In genomic region chr2:74558284-74559230, GRCh38 we compare ENCODE assay signal across 26 cellular contexts. TPM values are rescaled to one million over a fixed set of nuclear protein-coding genes. Genes with fewer than 3 reads are reported as not detected.
DNase-seq lines count a peak whose midpoint lies in the region; TF ChIP-seq lines count a peak whose summit lies in the region.
"Had no signal": no experiment of that assay in that cellular context is flagged by ENCODE, and none has a peak within 500 bp of the region (broad histone marks: within the 10 kb centered on the region; RNA-seq: fewer than 3 reads in every experiment).

No MANE protein-coding gene starts in this region.

- TF ChIP-seq CTCF in HL-60 (IDR thresholded peaks at IDR 0.05; ENCODE audit: insufficient read depth, low read length): no peak
- no peak for TF ChIP-seq CTCF in endothelial cell (IDR thresholded peaks at IDR 0.05; ENCODE audit: unreplicated experiment)
- no peak for TF ChIP-seq CTCF in transverse colon (IDR thresholded peaks at IDR 0.05)
- no peak for TF ChIP-seq CTCF in glutamatergic neuron (IDR thresholded peaks at IDR 0.05; ENCODE audit: partially characterized antibody, unreplicated experiment)
- no peak for TF ChIP-seq CTCF in BE2C (IDR thresholded peaks at IDR 0.05; ENCODE audit: low read depth, low read length)

- TF ChIP-seq POLR2A in transverse colon (IDR thresholded peaks at IDR 0.05): no peak

- H3K9me3 Mint-ChIP-seq in endothelial cell (ENCODE audit: unreplicated experiment): no peaks in the 10 kb centered on the region
- peaks cover 8% of the 10 kb centered on the region for H3K9me3 Mint-ChIP-seq in glutamatergic neuron (ENCODE audit: unreplicated experiment)
- no peaks in the 10 kb centered on the region for H3K9me3 Mint-ChIP-seq in activated CD4-positive, alpha-beta memory T cell treated with anti-CD3 and anti-CD28 coated beads, Interleukin-2, amount 10 ng/mL, durations not matched to agents 7 days and 5 days
- H3K9me3 Mint-ChIP-seq: activated B cell treated with CpG ODN at 0.5 μM for 24 hours; activated naive CD4-positive, alpha-beta T cell treated with anti-CD3 and anti-CD28 coated beads, Interleukin-2, amount 50 U/mL, for 24 hours had no signal

- H3K27ac ChIP-seq in HL-60 (replicated peaks) (peak overlapping the region; percentile 52), transverse colon (peak overlapping the region; percentile 9 to 55 (median 22))
- H3K27ac ChIP-seq: C4-2B, cardiac muscle cell, lower lobe of right lung, upper lobe of right lung had no signal

- peak overlapping the region; percentile 57 for H3K27ac Mint-ChIP-seq in endothelial cell (ENCODE audit: unreplicated experiment)
- H3K27ac Mint-ChIP-seq in glutamatergic neuron (ENCODE audit: unreplicated experiment): no peak overlapping the region
- H3K27ac Mint-ChIP-seq in activated CD4-positive, alpha-beta memory T cell treated with anti-CD3 and anti-CD28 coated beads, Interleukin-2, amount 10 ng/mL, durations not matched to agents 7 days and 5 days: no peak overlapping the region
- H3K27ac Mint-ChIP-seq: activated B cell treated with CpG ODN at 0.5 μM for 24 hours; activated naive CD4-positive, alpha-beta T cell treated with anti-CD3 and anti-CD28 coated beads, Interleukin-2, amount 50 U/mL, for 24 hours had no signal

- CTCF ChIA-PET in activated CD4-positive, alpha-beta memory T cell treated with anti-CD3 and anti-CD28 coated beads, Interleukin-2, amount 10 ng/mL, durations not matched to agents 7 days and 5 days (lab: Charles Lee): interaction anchor here (3.3 kb wide), 1 partner anchor 28 kb away, joined by 12 read pairs; no protein-coding TSS in a partner anchor

- DNase-seq in NCI-H2196 (lab: John Stamatoyannopoulos, UW; ENCODE audit: unreplicated experiment) (peak; percentile 3), NCI-H2196 treated with DMSO at 0.1 percent for 48 hours (lab: John Stamatoyannopoulos, UW; ENCODE audit: unreplicated experiment) (no peak), HL-60 (ENCODE audit: low read depth in 1 of 2, low spot score in 1 of 2) (peak in 1 of 2 experiments; percentile 46), endothelial cell (ENCODE audit: low spot score) (no peak), transverse colon (no peak), glutamatergic neuron (no peak), BE2C (no peak)
- DNase-seq in activated CD4-positive, alpha-beta memory T cell treated with anti-CD3 and anti-CD28 coated beads, Interleukin-2, amount 10 ng/mL, durations not matched to agents 7 days and 5 days: no peak
- DNase-seq: ACHN, activated B cell treated with CpG ODN at 0.5 μM for 24 hours, aorta, dermis blood vessel endothelial cell, lower lobe of right lung, NCI-H1048, NCI-H2029, NCI-H446, OCI-M1, posterior cingulate gyrus, upper lobe of right lung had no signal

- intact Hi-C loops in transverse colon (cut with DNase I; ENCODE audit: low total_unique reads): no loop called here

- WGBS in transverse colon (ENCODE audit: low coverage in 1 of 2), 2 donors: 40 to 59% methylated on average over 4 to 7 of the region's 7 CpGs

- H3K36me3 ChIP-seq in transverse colon: no peaks in the 10 kb centered on the region
- H3K36me3 ChIP-seq in BE2C: no peaks in the 10 kb centered on the region
- H3K36me3 ChIP-seq: cardiac muscle cell, upper lobe of right lung had no signal

- H3K4me1 Mint-ChIP-seq in endothelial cell (ENCODE audit: unreplicated experiment): peaks cover 43% of the 10 kb centered on the region
- no peaks in the 10 kb centered on the region for H3K4me1 Mint-ChIP-seq in glutamatergic neuron (ENCODE audit: low read depth, unreplicated experiment)
- H3K4me1 Mint-ChIP-seq in activated CD4-positive, alpha-beta memory T cell treated with anti-CD3 and anti-CD28 coated beads, Interleukin-2, amount 10 ng/mL, durations not matched to agents 7 days and 5 days: peaks cover 37% of the 10 kb centered on the region

- POLR2A ChIA-PET in activated CD4-positive, alpha-beta memory T cell treated with anti-CD3 and anti-CD28 coated beads, Interleukin-2, amount 10 ng/mL, durations not matched to agents 7 days and 5 days (lab: Charles Lee): interaction anchor here (0.7 to 2.4 kb wide), 4 partner anchors 9 to 77 kb away, joined by 3 to 9 read pairs (median 4); no protein-coding TSS in a partner anchor

- H3K4me1 ChIP-seq in transverse colon (peaks cover 4 to 30% (median 19%) of the 10 kb centered on the region in 4 donors), BE2C (no peaks in the 10 kb centered on the region)

- H3K36me3 Mint-ChIP-seq in endothelial cell (ENCODE audit: low read depth, unreplicated experiment): no peaks in the 10 kb centered on the region
- H3K36me3 Mint-ChIP-seq in glutamatergic neuron (ENCODE audit: unreplicated experiment): no peaks in the 10 kb centered on the region
- H3K36me3 Mint-ChIP-seq in activated CD4-positive, alpha-beta memory T cell treated with anti-CD3 and anti-CD28 coated beads, Interleukin-2, amount 10 ng/mL, durations not matched to agents 7 days and 5 days (ENCODE audit: low read depth): peaks cover 15% of the 10 kb centered on the region
- H3K36me3 Mint-ChIP-seq: activated naive CD4-positive, alpha-beta T cell treated with anti-CD3 and anti-CD28 coated beads, Interleukin-2, amount 50 U/mL, for 24 hours had no signal

- in situ Hi-C loops in transverse colon (cut with MboI; ENCODE audit: low pct_ligation_motif_present in 1 of 4, low pct_unique_long_range_greater_than_20kb in 1 of 4, low sequenced_read_pairs in 3 of 4): no loop called here

- H3K27me3 ChIP-seq in HL-60 (ENCODE audit: insufficient read depth, poor library complexity, severe bottlenecking) (no peaks in the 10 kb centered on the region), transverse colon (no peaks in the 10 kb centered on the region), BE2C (no peaks in the 10 kb centered on the region)
- H3K27me3 ChIP-seq: upper lobe of right lung had no signal

- H3K4me3 Mint-ChIP-seq in endothelial cell (ENCODE audit: unreplicated experiment) (no peak overlapping the region), glutamatergic neuron (ENCODE audit: unreplicated experiment) (no peak overlapping the region)
- no peak overlapping the region for H3K4me3 Mint-ChIP-seq in activated CD4-positive, alpha-beta memory T cell treated with anti-CD3 and anti-CD28 coated beads, Interleukin-2, amount 10 ng/mL, durations not matched to agents 7 days and 5 days
- H3K4me3 Mint-ChIP-seq: activated B cell treated with CpG ODN at 0.5 μM for 24 hours; activated naive CD4-positive, alpha-beta T cell treated with anti-CD3 and anti-CD28 coated beads, Interleukin-2, amount 50 U/mL, for 24 hours had no signal

- no peaks in the 10 kb centered on the region for H3K9me3 ChIP-seq in transverse colon
- H3K9me3 ChIP-seq in BE2C: no peaks in the 10 kb centered on the region
- H3K9me3 ChIP-seq: lower lobe of right lung, upper lobe of right lung had no signal

- no peak for TF ChIP-seq EP300 in transverse colon (IDR thresholded peaks at IDR 0.05; ENCODE audit: low read depth)

- H3K27me3 Mint-ChIP-seq in endothelial cell (ENCODE audit: unreplicated experiment): peaks cover 17% of the 10 kb centered on the region
- peaks cover 17% of the 10 kb centered on the region for H3K27me3 Mint-ChIP-seq in glutamatergic neuron (ENCODE audit: unreplicated experiment)
- H3K27me3 Mint-ChIP-seq in activated CD4-positive, alpha-beta memory T cell treated with anti-CD3 and anti-CD28 coated beads, Interleukin-2, amount 10 ng/mL, durations not matched to agents 7 days and 5 days: peaks cover 16% of the 10 kb centered on the region
- H3K27me3 Mint-ChIP-seq: activated B cell treated with CpG ODN at 0.5 μM for 24 hours had no signal

- H3K4me3 ChIP-seq in HL-60 (replicated peaks; ENCODE audit: insufficient read depth, low read length): no peak overlapping the region
- no peak overlapping the region for H3K4me3 ChIP-seq in transverse colon
- H3K4me3 ChIP-seq in BE2C (ENCODE audit: low read depth, low read length): no peak overlapping the region
- H3K4me3 ChIP-seq: cardiac muscle cell, lower lobe of right lung, upper lobe of right lung had no signal

RNA-seq across cellular contexts. Expression of gene DOK1, which starts 4.0 kb away (rescaled TPM):
- 27.8 TPM for total RNA-seq in endothelial cell (ENCODE audit: unreplicated experiment)
- 10 to 100 TPM; 14.7 to 21.3 (median 20.1) TPM for total RNA-seq in transverse colon
- total RNA-seq in glutamatergic neuron (ENCODE audit: unreplicated experiment): 14.0 TPM
- polyA plus RNA-seq in BE2C (2012; ENCODE audit: insufficient read depth, insufficient read length, low read depth): 5.1 TPM
- total RNA-seq in activated CD4-positive, alpha-beta memory T cell treated with anti-CD3 and anti-CD28 coated beads, Interleukin-2, amount 10 ng/mL, durations not matched to agents 7 days and 5 days: 10 to 100 TPM; 45.2 to 46.8 TPM

RNA-seq across cellular contexts. Expression of gene LOXL3, which starts 4.8 kb away (rescaled TPM):
- 10.0 TPM for total RNA-seq in endothelial cell (ENCODE audit: unreplicated experiment)
- total RNA-seq in transverse colon: 1 to 10 TPM; 1.6 to 4.1 (median 3.0) TPM
- 64.2 TPM for total RNA-seq in glutamatergic neuron (ENCODE audit: unreplicated experiment)
- 15.9 TPM for polyA plus RNA-seq in BE2C (2012; ENCODE audit: insufficient read depth, insufficient read length, low read depth)
- total RNA-seq in activated CD4-positive, alpha-beta memory T cell treated with anti-CD3 and anti-CD28 coated beads, Interleukin-2, amount 10 ng/mL, durations not matched to agents 7 days and 5 days: under 1 TPM; 0.60 to 0.70 TPM

RNA-seq across cellular contexts. Expression of gene HTRA2, which starts 28.8 kb away (rescaled TPM):
- total RNA-seq in endothelial cell (ENCODE audit: unreplicated experiment) (44.3 TPM), transverse colon (10 to 100 TPM in 3 of 4 donors, 1 to 10 TPM in 1; 8.6 to 29.6 (median 21.0) TPM), glutamatergic neuron (ENCODE audit: unreplicated experiment) (46.7 TPM)
- polyA plus RNA-seq in BE2C (2012; ENCODE audit: insufficient read depth, insufficient read length, low read depth): 52.4 TPM
- 10 to 100 TPM; 49.2 to 51.1 TPM for total RNA-seq in activated CD4-positive, alpha-beta memory T cell treated with anti-CD3 and anti-CD28 coated beads, Interleukin-2, amount 10 ng/mL, durations not matched to agents 7 days and 5 days

RNA-seq across cellular contexts. Expression of gene AUP1, which starts 29.1 kb away (rescaled TPM):
- total RNA-seq in endothelial cell (ENCODE audit: unreplicated experiment) (117 TPM), transverse colon (100 to 1,000 TPM; 164 to 264 (median 189) TPM), glutamatergic neuron (ENCODE audit: unreplicated experiment) (99.5 TPM)
- 222 TPM for polyA plus RNA-seq in BE2C (2012; ENCODE audit: insufficient read depth, insufficient read length, low read depth)
- 100 to 1,000 TPM; 118 to 119 TPM for total RNA-seq in activated CD4-positive, alpha-beta memory T cell treated with anti-CD3 and anti-CD28 coated beads, Interleukin-2, amount 10 ng/mL, durations not matched to agents 7 days and 5 days

RNA-seq across cellular contexts. Expression of gene DQX1, which starts 32.5 kb away (rescaled TPM):
- total RNA-seq in endothelial cell (ENCODE audit: unreplicated experiment) (3.5 TPM), transverse colon (100 to 1,000 TPM in 1 of 4 donors, 10 to 100 TPM in 3; 32.4 to 194 (median 53.1) TPM), glutamatergic neuron (ENCODE audit: unreplicated experiment) (0.91 TPM)
- 15.8 TPM for polyA plus RNA-seq in BE2C (2012; ENCODE audit: insufficient read depth, insufficient read length, low read depth)
- total RNA-seq in activated CD4-positive, alpha-beta memory T cell treated with anti-CD3 and anti-CD28 coated beads, Interleukin-2, amount 10 ng/mL, durations not matched to agents 7 days and 5 days: under 1 TPM; 0.33 to 0.45 TPM
- total RNA-seq: dermis blood vessel endothelial cell, fibroblast of lung, kidney epithelial cell, mononuclear cell, Right ventricle myocardium inferior, upper lobe of right lung had no signal
- polyA plus RNA-seq: fibroblast of lung had no signal
